Comparison of ENCODE assay signal across 8 cellular contexts in genomic region chr5:78295035-78295961, GRCh38. TPM values are rescaled to one million over a fixed set of nuclear protein-coding genes. Genes with fewer than 3 reads are reported as not detected.
A peak's percentile ranks its signal among the peaks of the same experiment; 100 is the strongest.
DNase-seq lines count a peak whose midpoint lies in the region; ATAC-seq, FAIRE-seq and TF ChIP-seq lines count a peak whose summit lies in the region.

No MANE protein-coding gene starts in this region.

- in situ Hi-C loops in astrocyte of the cerebellum (cut with HindIII; ENCODE audit: low sequenced_read_pairs), result no loop called here

- no peak for TF ChIP-seq EP300 in A549 (IDR thresholded peaks at IDR 0.05)

- H3K9me3 ChIP-seq in A549 (no peaks in the 10 kb centered on the region), T-helper 17 cell (ENCODE audit: control insufficient read depth, low read length, poor library complexity, severe bottlenecking) (no peaks in the 10 kb centered on the region)

- peak overlapping the region; percentile 99 for H3K27ac Mint-ChIP-seq in T-helper 17 cell

- FAIRE-seq in A549 (lab: Jason Lieb, UNC), result no peak

- CTCF ChIA-PET in A549 (lab: Yijun Ruan, JAX), result interaction anchor here (0.6 to 1.7 kb wide), 6 partner anchors 10 to 119 kb away, joined by 3 to 6 read pairs (median 3); partner anchors contain the start of gene SCAMP1

- TF ChIP-seq CTCF in A549 (IDR thresholded peaks at IDR 0.05), result no peak; the same call in 2 of the 3 replicates
- TF ChIP-seq CTCF in astrocyte of the cerebellum (IDR thresholded peaks at IDR 0.05; ENCODE audit: low read depth, low read length, missing control alignments), result peak; percentile 40

- H3K4me1 Mint-ChIP-seq in T-helper 17 cell, result peaks cover 22% of the 10 kb centered on the region

- POLR2A ChIA-PET in A549 (lab: Yijun Ruan, JAX), result interaction anchor here (0.6 to 2.3 kb wide), 5 partner anchors 10 to 690 kb away, joined by 3 to 34 read pairs (median 5); partner anchors contain the start of genes ARSB and SCAMP1

- 1% methylated on average over 43 of the region's 46 CpGs for WGBS in A549 (ENCODE audit: missing lambda C conversion rate)

- H3K4me3 Mint-ChIP-seq in T-helper 17 cell, result peak overlapping the region; percentile 99

- DNase-seq in A549 (ENCODE audit: low read depth in 1 of 2, low spot score in 1 of 2) (peak; percentile 35 to 42), HPDE6-E6E7 (ENCODE audit: extremely low spot score) (peak; percentile 42), T-helper 17 cell (peak; percentile 25 to 50 (median 45)), astrocyte of the cerebellum (ENCODE audit: low read depth) (no peak), iPS-NIHi11 (ENCODE audit: low spot score) (peak; percentile 65)
- peak; percentile 2 to 27 (median 19) for DNase-seq in stimulated activated CD4-positive, alpha-beta T cell treated with anti-CD3 and anti-CD28 coated beads, Interleukin-12 subunit alpha, Interleukin-12 subunit beta, amount 100 ng/mL, for 48 hours (ENCODE audit: low read depth in 2 of 3, low spot score in 1 of 3)

- H3K4me2 ChIP-seq in A549, result peak overlapping the region; percentile 97

- peaks cover 7% of the 10 kb centered on the region for H3K36me3 Mint-ChIP-seq in T-helper 17 cell (ENCODE audit: low read depth)

- no peak for TF ChIP-seq RAD21 in A549 (conservative IDR thresholded peaks at IDR 0.05 in 1 of 2, IDR thresholded peaks at IDR 0.05 in 1 of 2)

- TF ChIP-seq POLR2A in A549 (IDR thresholded peaks at IDR 0.05; ENCODE audit: low read length), result no peak

- peaks cover 8% of the 10 kb centered on the region for H3K27me3 Mint-ChIP-seq in T-helper 17 cell

- ATAC-seq in A549 (peak; percentile 72), GM18498 (IDR thresholded peaks at IDR 0.05; ENCODE audit: unreplicated experiment) (peak; percentile 30), T-helper 17 cell (peak; percentile 51), HG02885 (IDR thresholded peaks at IDR 0.05; ENCODE audit: poor library complexity, unreplicated experiment) (no peak)

- H3K4me3 ChIP-seq in A549 (peak overlapping the region; percentile 91), astrocyte of the cerebellum (ENCODE audit: low read depth, low read length) (peak overlapping the region; percentile 99)

- peaks cover 5% of the 10 kb centered on the region; the same call in 1 of the 3 replicates for H3K4me1 ChIP-seq in A549

- H3K27ac ChIP-seq in A549, result peak overlapping the region; percentile 94 to 97

TF ChIP-seq in A549, 52 proteins besides CTCF, POLR2A, EP300 and RAD21:
- TF ChIP-seq MAZ (IDR thresholded peaks at IDR 0.05; ENCODE audit: borderline replicate concordance, low read depth, low read length), result no peak
- TF ChIP-seq FOSL2 (IDR thresholded peaks at IDR 0.05), result no peak
- no peak for TF ChIP-seq FOSL2 (CRISPR knock-in tag; IDR thresholded peaks at IDR 0.05)
- TF ChIP-seq KDM1A (IDR thresholded peaks at IDR 0.05; ENCODE audit: low read depth), result 0 out of 2 replicates have a peak, but pooled peaks have one; percentile 60
- no peak for TF ChIP-seq HOXB5 (CRISPR knock-in tag; IDR thresholded peaks at IDR 0.05)
- TF ChIP-seq EHMT2 (IDR thresholded peaks at IDR 0.05; ENCODE audit: low read depth), result 0 out of 2 replicates have a peak, but pooled peaks have one; percentile 32
- no peak for TF ChIP-seq TP53 (CRISPR knock-in tag; IDR thresholded peaks at IDR 0.05)
- no peak for TF ChIP-seq ZNF302 (CRISPR knock-in tag; IDR thresholded peaks at IDR 0.05)
- TF ChIP-seq JUNB (IDR thresholded peaks at IDR 0.05), result no peak
- peak; percentile 94; the same call in 1 of the 2 replicates for TF ChIP-seq CHD4 (IDR thresholded peaks at IDR 0.05; ENCODE audit: borderline replicate concordance)
- 0 out of 2 replicates have a peak, but pooled peaks have one; percentile 0 for TF ChIP-seq GATA3 (IDR thresholded peaks at IDR 0.05; ENCODE audit: borderline replicate concordance)
- no peak for TF ChIP-seq HOXA7 (CRISPR knock-in tag; IDR thresholded peaks at IDR 0.05)
- TF ChIP-seq HEYL (CRISPR knock-in tag; IDR thresholded peaks at IDR 0.05), result no peak
- TF ChIP-seq RNF2 (IDR thresholded peaks at IDR 0.05; ENCODE audit: borderline replicate concordance, low read depth), result no peak
- no peak for TF ChIP-seq FOXS1 (CRISPR knock-in tag; IDR thresholded peaks at IDR 0.05)
- no peak for TF ChIP-seq POLR2AphosphoS2 (conservative IDR thresholded peaks at IDR 0.05; ENCODE audit: low read length)
- TF ChIP-seq PHF8 (IDR thresholded peaks at IDR 0.05; ENCODE audit: borderline replicate concordance, low read depth), result peak; percentile 40
- TF ChIP-seq ELK1 (IDR thresholded peaks at IDR 0.05; ENCODE audit: low read depth, low read length), result no peak
- TF ChIP-seq BHLHE40 (IDR thresholded peaks at IDR 0.05; ENCODE audit: low read depth, low read length), result no peak
- no peak for TF ChIP-seq MAFK (IDR thresholded peaks at IDR 0.05; ENCODE audit: partially characterized antibody)
- no peak for TF ChIP-seq ZC3H11A (IDR thresholded peaks at IDR 0.05)
- no peak for TF ChIP-seq RCOR1 (IDR thresholded peaks at IDR 0.05; ENCODE audit: low read depth, low read length)
- TF ChIP-seq CBX2 (IDR thresholded peaks at IDR 0.05; ENCODE audit: borderline replicate concordance, low read depth), result no peak
- no peak for TF ChIP-seq SMC3 (IDR thresholded peaks at IDR 0.05)
- TF ChIP-seq CEBPB (IDR thresholded peaks at IDR 0.05), result no peak
- TF ChIP-seq HOXB13 (CRISPR knock-in tag; IDR thresholded peaks at IDR 0.05; ENCODE audit: low read depth), result no peak
- no peak for TF ChIP-seq USF2 (IDR thresholded peaks at IDR 0.05)
- TF ChIP-seq KDM5A (IDR thresholded peaks at IDR 0.05), result no peak
- no peak for TF ChIP-seq EHF (CRISPR knock-in tag; IDR thresholded peaks at IDR 0.05)
- TF ChIP-seq HDAC2 (IDR thresholded peaks at IDR 0.05), result peak; percentile 76; the same call in 1 of the 2 replicates
- no peak for TF ChIP-seq RFX5 (IDR thresholded peaks at IDR 0.05)
- TF ChIP-seq ATOH8 (CRISPR knock-in tag; IDR thresholded peaks at IDR 0.05; ENCODE audit: low read depth), result no peak
- no peak for TF ChIP-seq RARB (CRISPR knock-in tag; IDR thresholded peaks at IDR 0.05)
- TF ChIP-seq REST (IDR thresholded peaks at IDR 0.05), result no peak
TF ChIP-seq in A549: peak in this region for 6.

RNA-seq across cellular contexts. Expression of gene AP3B1, which starts 0.8 kb away (rescaled TPM):
- polyA plus RNA-seq in A549 (2011; rRNA removed) (70.5 and 86.1 TPM in 2 replicates), A549 (2017; fragmentation: RNase III; extraction: RNeasy Plus Mini Kit Qiagen cat#74134 plus additional on column Dnase treatment) (45.7 to 52.4 TPM (median 51.3 TPM) in 3 replicates)
- polyA plus RNA-seq in A549 (2012; cell fraction: cytosol; rRNA removed), result 14.5 and 15.3 TPM in 2 replicates
- 14.6 and 24.0 TPM in 2 replicates for polyA plus RNA-seq in A549 (2012; cell fraction: nucleus; rRNA removed)
- 41.8 and 43.0 TPM in 2 replicates for polyA minus RNA-seq in A549 (2011; rRNA and poly(A)+ RNA removed)
- 10 to 100 TPM; 34.5 to 40.6 TPM for total RNA-seq in T-helper 17 cell
